ENCODE assay signal across 22 cellular contexts in genomic region chr1:33586795-33587194, GRCh38.
DNase-seq lines count a peak whose midpoint lies in the region; ATAC-seq and TF ChIP-seq lines count a peak whose summit lies in the region.
"Had no signal": no experiment of that assay in that cellular context is flagged by ENCODE, and none has a peak within 500 bp of the region (broad histone marks: within the 10 kb centered on the region; RNA-seq: fewer than 3 reads in every experiment).

No MANE protein-coding gene starts in this region.

- peaks cover 3% of the 10 kb centered on the region; the same call in 1 of the 2 replicates for H3K27me3 ChIP-seq in PC-3 (ENCODE audit: low read length)
- no peaks in the 10 kb centered on the region for H3K27me3 ChIP-seq in GM23338 (ENCODE audit: insufficient read depth)
- H3K27me3 ChIP-seq: BE2C, BLaER1 had no signal

- no peak overlapping the region for H3K4me3 Mint-ChIP-seq in osteocyte (ENCODE audit: unreplicated experiment)
- no peak overlapping the region for H3K4me3 Mint-ChIP-seq in GM23338
- H3K4me3 Mint-ChIP-seq: CD14-positive monocyte; CD4-positive, alpha-beta memory T cell; CD4-positive, CD25-positive, alpha-beta regulatory T cell; CD8-positive, alpha-beta memory T cell had no signal

- no peaks in the 10 kb centered on the region for H3K9me3 ChIP-seq in PC-3 (ENCODE audit: low read length)
- H3K9me3 ChIP-seq: BE2C, BLaER1 had no signal

- H3K4me3 ChIP-seq in PC-3 (ENCODE audit: low read length): no peak overlapping the region
- H3K4me3 ChIP-seq in GM23338: no peak overlapping the region
- H3K4me3 ChIP-seq: BLaER1, GM12878 had no signal

- ATAC-seq in PC-3 (no peak), HG02973 (IDR thresholded peaks at IDR 0.05; ENCODE audit: unreplicated experiment) (no peak), GM23338 (no peak), HG03469 (IDR thresholded peaks at IDR 0.05; ENCODE audit: unreplicated experiment) (no peak)
- ATAC-seq: GM12878 had no signal

- BruUV-seq in PC-3 (replicated peaks; lab: Mats Ljungman, UMichigan): no TSS peak

- no peaks in the 10 kb centered on the region for H3K9me2 ChIP-seq in PC-3 (replicated peaks; ENCODE audit: low read length)
- H3K9me2 ChIP-seq in GM23338 (ENCODE audit: insufficient read depth): no peaks in the 10 kb centered on the region

- TF ChIP-seq CTCF in PC-3 (conservative IDR thresholded peaks at IDR 0.05; ENCODE audit: low read depth, low read length) (no peak), osteocyte (IDR thresholded peaks at IDR 0.05) (no peak), GM23338 (conservative IDR thresholded peaks at IDR 0.05; ENCODE audit: low read depth in 2 of 2) (no peak)

- peaks cover 9% of the 10 kb centered on the region; the same call in 1 of the 2 replicates for H3K4me1 ChIP-seq in PC-3 (ENCODE audit: insufficient read depth, low read length)
- no peaks in the 10 kb centered on the region for H3K4me1 ChIP-seq in GM23338 (ENCODE audit: insufficient read depth)
- H3K4me1 ChIP-seq: BE2C, BLaER1 had no signal

- H3F3A ChIP-seq in PC-3 (ENCODE audit: low read length, unreplicated experiment) (no peaks in the 10 kb centered on the region), GM23338 (replicated peaks; ENCODE audit: low read depth) (no peaks in the 10 kb centered on the region)

- H3K4me2 ChIP-seq in PC-3 (ENCODE audit: low read length) (no peak overlapping the region), GM23338 (no peak overlapping the region)
- H3K4me2 ChIP-seq: BLaER1 had no signal

- H3K27me3 Mint-ChIP-seq in osteocyte (ENCODE audit: unreplicated experiment) (peaks cover 2% of the 10 kb centered on the region), GM23338 (ENCODE audit: insufficient read depth, low read depth, poor library complexity) (no peaks in the 10 kb centered on the region)
- H3K27me3 Mint-ChIP-seq: CD4-positive, CD25-positive, alpha-beta regulatory T cell had no signal

- H3K9ac ChIP-seq in PC-3 (ENCODE audit: low read length): no peak overlapping the region
- H3K9ac ChIP-seq: BLaER1 had no signal

- H3K9me3 Mint-ChIP-seq in osteocyte (ENCODE audit: unreplicated experiment): no peaks in the 10 kb centered on the region
- no peaks in the 10 kb centered on the region for H3K9me3 Mint-ChIP-seq in GM23338
- H3K9me3 Mint-ChIP-seq: CD4-positive, alpha-beta memory T cell; CD4-positive, CD25-positive, alpha-beta regulatory T cell; CD8-positive, alpha-beta memory T cell had no signal

- H3K36me3 ChIP-seq in PC-3 (ENCODE audit: low read depth, low read length) (no peaks in the 10 kb centered on the region), GM23338 (ENCODE audit: insufficient read depth) (no peaks in the 10 kb centered on the region)
- H3K36me3 ChIP-seq: BE2C, BLaER1 had no signal

- H3K36me3 Mint-ChIP-seq in osteocyte (ENCODE audit: unreplicated experiment): no peaks in the 10 kb centered on the region
- no peaks in the 10 kb centered on the region; the same call in 1 of the 3 replicates for H3K36me3 Mint-ChIP-seq in GM23338 (ENCODE audit: low read depth)
- H3K36me3 Mint-ChIP-seq: CD14-positive monocyte; CD4-positive, alpha-beta memory T cell; CD4-positive, CD25-positive, alpha-beta regulatory T cell; CD8-positive, alpha-beta memory T cell had no signal

- CTCF ChIA-PET in PC-3 (lab: Charles Lee): no interaction called here

- H4K20me1 ChIP-seq in PC-3 (ENCODE audit: low read length) (no peaks in the 10 kb centered on the region), GM23338 (replicated peaks; ENCODE audit: insufficient read depth) (no peaks in the 10 kb centered on the region; the same call in none of the 2 replicates)
- H4K20me1 ChIP-seq: BLaER1 had no signal

- DNase-seq in PC-3: no peak
- DNase-seq in islet precursor cell: peak; percentile 12
- DNase-seq in osteocyte (ENCODE audit: extremely low spot score, unreplicated experiment): peak; percentile 53
- no peak for DNase-seq in GM23338 (ENCODE audit: low spot score)
- DNase-seq: 8988T; BE2C; C1 segment of cervical spinal cord; CD4-positive, alpha-beta memory T cell; CD4-positive, CD25-positive, alpha-beta regulatory T cell; CD8-positive, alpha-beta memory T cell; COR-L47; DMS 273 treated with DMSO at 0.1 percent for 48 hours; DMS153; DMS53; DMS79; DND-41; GDM1 had no signal

- H3K4me1 Mint-ChIP-seq in osteocyte (ENCODE audit: unreplicated experiment) (no peaks in the 10 kb centered on the region), GM23338 (no peaks in the 10 kb centered on the region)
- H3K4me1 Mint-ChIP-seq: CD4-positive, alpha-beta memory T cell; CD4-positive, CD25-positive, alpha-beta regulatory T cell; CD8-positive, alpha-beta memory T cell had no signal

- H2AFZ ChIP-seq in PC-3 (ENCODE audit: low read length) (no peak overlapping the region), GM23338 (no peak overlapping the region)

- H3K27ac Mint-ChIP-seq in osteocyte (ENCODE audit: unreplicated experiment): no peak overlapping the region
- H3K27ac Mint-ChIP-seq in GM23338: no peak overlapping the region
- H3K27ac Mint-ChIP-seq: CD14-positive monocyte; CD4-positive, alpha-beta memory T cell; CD4-positive, CD25-positive, alpha-beta regulatory T cell; CD8-positive, alpha-beta memory T cell had no signal

- POLR2A ChIA-PET in PC-3 (lab: Charles Lee; ENCODE audit: unreplicated experiment): no interaction called here

- intact Hi-C loops in PC-3 (cut with micrococcal nuclease): no loop called here

- peak overlapping the region; percentile 17; the same call in 1 of the 2 replicates for H3K27ac ChIP-seq in PC-3 (ENCODE audit: low read length)
- H3K27ac ChIP-seq in GM23338 (ENCODE audit: low read depth): no peak overlapping the region
- H3K27ac ChIP-seq: BLaER1 had no signal

- H3K79me2 ChIP-seq in PC-3 (ENCODE audit: low read length) (no peaks in the 10 kb centered on the region), GM23338 (replicated peaks; ENCODE audit: insufficient read depth) (no peaks in the 10 kb centered on the region)

TF ChIP-seq in GM23338, 12 proteins besides CTCF, POLR2A, EP300 and RAD21:
- TF ChIP-seq EZH2 (IDR thresholded peaks at IDR 0.05; ENCODE audit: low read depth, unreplicated experiment): no peak
- TF ChIP-seq EZH2phosphoT487 (IDR thresholded peaks at IDR 0.05; ENCODE audit: unreplicated experiment): no peak
- no peak for TF ChIP-seq NANOG (IDR thresholded peaks at IDR 0.05; ENCODE audit: borderline replicate concordance)
- no peak for TF ChIP-seq ZNF114 (CRISPR knock-in tag; IDR thresholded peaks at IDR 0.05)
- TF ChIP-seq JUNB (IDR thresholded peaks at IDR 0.05; ENCODE audit: unreplicated experiment): no peak
- no peak for TF ChIP-seq STAT1 (IDR thresholded peaks at IDR 0.05; ENCODE audit: unreplicated experiment)
- TF ChIP-seq POLR2AphosphoS5 (IDR thresholded peaks at IDR 0.05; ENCODE audit: low read depth): no peak

Comparison
In these comparisons a context has a peak if more than half of its experiments do, and no peak if none do; other contexts are left out.
1. DNase-seq: peak in islet precursor cell (single experiment) and osteocyte (single experiment); none in PC-3 (single experiment) and GM23338 (single experiment).